ENCODE assay signal across 12 cellular contexts in genomic region chrX:133859860-133860259, GRCh38.
A peak's percentile ranks its signal among the peaks of the same experiment; 100 is the strongest.
DNase-seq lines count a peak whose midpoint lies in the region; ATAC-seq lines count a peak whose summit lies in the region.
"Had no signal": no experiment of that assay in that cellular context is flagged by ENCODE, and none has a peak within 500 bp of the region (broad histone marks: within the 10 kb centered on the region; RNA-seq: fewer than 3 reads in every experiment).

No MANE protein-coding gene starts in this region.

- ATAC-seq in Right ventricle myocardium superior (ENCODE audit: poor library complexity) = peak; percentile 68
- ATAC-seq in left ventricle myocardium superior = peak; percentile 77
- ATAC-seq: activated T-helper 17 cell treated with anti-CD3 and anti-CD28 coated beads, Interleukin-2, amount 50 U/mL, for 72 hours; lower lobe of right lung had no signal

- intact Hi-C loops in Right ventricle myocardium superior (cut with DNase I) (no loop called here), cardiac septum (cut with DNase I) (no loop called here), left ventricle myocardium superior (cut with micrococcal nuclease) (no loop called here)

- H3K36me3 ChIP-seq in adipocyte (ENCODE audit: control insufficient read depth, insufficient read depth, low read length, severe bottlenecking) = no peaks in the 10 kb centered on the region
- H3K36me3 ChIP-seq: lower lobe of right lung had no signal

- DNase-seq in Right ventricle myocardium superior = no peak
- no peak for DNase-seq in cardiac septum (ENCODE audit: low spot score)
- DNase-seq in adipocyte (ENCODE audit: low read depth) = peak; percentile 68
- DNase-seq in left ventricle myocardium superior = no peak
- no peak for DNase-seq in NCI-H748 (lab: John Stamatoyannopoulos, UW; ENCODE audit: unreplicated experiment)
- no peak for DNase-seq in D341Med (ENCODE audit: low spot score)
- DNase-seq in stimulated activated CD4-positive, alpha-beta T cell treated with anti-CD3 and anti-CD28 coated beads, Interleukin-4, amount 100 ng/mL, for 24 hours = no peak
- no peak for DNase-seq in NCI-H524 (lab: John Stamatoyannopoulos, UW)
- DNase-seq: activated CD4-positive, CD25-positive, alpha-beta regulatory T cell treated with anti-CD3 and anti-CD28 coated beads, Interleukin-2, amount 50 U/mL, for 72 hours; GF-D8; lower lobe of right lung had no signal

- H3K4me3 ChIP-seq in adipocyte (ENCODE audit: low read length) = peak overlapping the region; percentile 8
- H3K4me3 ChIP-seq: lower lobe of right lung had no signal

- no peak overlapping the region for H3K9ac ChIP-seq in adipocyte (ENCODE audit: low read length)

- no peaks in the 10 kb centered on the region for H3K9me3 ChIP-seq in adipocyte (ENCODE audit: control insufficient read depth, low read length)
- H3K9me3 ChIP-seq: lower lobe of right lung had no signal

- peaks cover 3% of the 10 kb centered on the region for H3K27me3 ChIP-seq in adipocyte (replicated peaks; ENCODE audit: control insufficient read depth, insufficient read depth, low read length)

- H3K4me1 ChIP-seq in adipocyte (ENCODE audit: control insufficient read depth, insufficient read depth, low read length) = peaks cover 11% of the 10 kb centered on the region
- H3K4me1 ChIP-seq: lower lobe of right lung had no signal
